In genomic region chr10:110867807-110868465, GRCh38 we compare ENCODE assay signal across 10 cellular contexts. TPM values are rescaled to one million over a fixed set of nuclear protein-coding genes. Genes with fewer than 3 reads are reported as not detected.
DNase-seq lines count a peak whose midpoint lies in the region; ATAC-seq and TF ChIP-seq lines count a peak whose summit lies in the region.
"Had no signal": no experiment of that assay in that cellular context is flagged by ENCODE, and none has a peak within 500 bp of the region (broad histone marks: within the 10 kb centered on the region; RNA-seq: fewer than 3 reads in every experiment).

No MANE protein-coding gene starts in this region.

- H3K9ac ChIP-seq in mucosa of rectum (ENCODE audit: low read depth in 1 of 2, low read length in 2 of 2) = peak overlapping the region; percentile 20 to 57

- peaks cover 4 to 6% of the 10 kb centered on the region in 2 donors for H3K36me3 Mint-ChIP-seq in activated T-cell treated with anti-CD3 and anti-CD28 coated beads, Interleukin-2, amount 50 U/mL, for 72 hours (ENCODE audit: insufficient read depth in 2 of 2)
- H3K36me3 Mint-ChIP-seq in activated T-helper 17 cell treated with anti-CD3 and anti-CD28 coated beads, Interleukin-2, amount 50 U/mL, for 72 hours (ENCODE audit: low read depth) = peaks cover 12% of the 10 kb centered on the region

- DNase-seq in activated T-cell treated with anti-CD3 and anti-CD28 coated beads, Interleukin-2, amount 50 U/mL, for 72 hours = no peak
- no peak for DNase-seq in activated T-cell treated with anti-CD3 and anti-CD28 coated beads, Interleukin-2, amount 50 U/mL, for 1 hour
- DNase-seq in transverse colon (no peak), mesenteric fat pad (ENCODE audit: low spot score) (no peak)
- DNase-seq in activated effector memory CD4-positive, alpha-beta T cell treated with Interleukin-2 at 50 U/mL for 16 hours = no peak
- DNase-seq: midbrain, SW 1271 had no signal

- H3K36me3 ChIP-seq in mucosa of rectum (ENCODE audit: control insufficient read depth in 2 of 2, insufficient read depth in 2 of 2, low read length in 2 of 2) = no peaks in the 10 kb centered on the region
- no peaks in the 10 kb centered on the region for H3K36me3 ChIP-seq in transverse colon

- TF ChIP-seq POLR2A in transverse colon (IDR thresholded peaks at IDR 0.05) = no peak

- no peak for TF ChIP-seq CTCF in transverse colon (IDR thresholded peaks at IDR 0.05)

- TF ChIP-seq EP300 in transverse colon (IDR thresholded peaks at IDR 0.05; ENCODE audit: low read depth) = no peak

- H3K9me3 ChIP-seq in mucosa of rectum (ENCODE audit: control insufficient read depth in 2 of 2, low read length in 2 of 2) (no peaks in the 10 kb centered on the region), transverse colon (no peaks in the 10 kb centered on the region)

- H3K27ac ChIP-seq in mucosa of rectum (ENCODE audit: low read depth in 2 of 2, low read length in 2 of 2) (peak overlapping the region; percentile 97 to 98), transverse colon (peak overlapping the region; percentile 89 to 99 (median 94))

- 46 to 56% methylated on average over 2 to 4 of the region's 4 CpGs for WGBS in transverse colon (ENCODE audit: low coverage in 1 of 2), 2 donors

- in situ Hi-C loops in transverse colon (cut with MboI; ENCODE audit: low pct_ligation_motif_present in 1 of 4, low pct_unique_long_range_greater_than_20kb in 1 of 4, low sequenced_read_pairs in 3 of 4) = no loop called here

- peak overlapping the region; percentile 96 for H3K27ac Mint-ChIP-seq in activated T-cell treated with anti-CD3 and anti-CD28 coated beads, Interleukin-2, amount 50 U/mL, for 72 hours
- H3K27ac Mint-ChIP-seq in activated T-helper 17 cell treated with anti-CD3 and anti-CD28 coated beads, Interleukin-2, amount 50 U/mL, for 72 hours = peak overlapping the region; percentile 88

- H3K4me1 Mint-ChIP-seq in activated T-cell treated with anti-CD3 and anti-CD28 coated beads, Interleukin-2, amount 50 U/mL, for 72 hours (ENCODE audit: low read depth) = peaks cover 84% of the 10 kb centered on the region
- peaks cover 62% of the 10 kb centered on the region for H3K4me1 Mint-ChIP-seq in activated T-helper 17 cell treated with anti-CD3 and anti-CD28 coated beads, Interleukin-2, amount 50 U/mL, for 72 hours

- peak overlapping the region; percentile 81 to 99 for H3K4me3 Mint-ChIP-seq in activated T-cell treated with anti-CD3 and anti-CD28 coated beads, Interleukin-2, amount 50 U/mL, for 72 hours
- peak overlapping the region; percentile 85 for H3K4me3 Mint-ChIP-seq in activated T-helper 17 cell treated with anti-CD3 and anti-CD28 coated beads, Interleukin-2, amount 50 U/mL, for 72 hours

- intact Hi-C loops in transverse colon (cut with DNase I; ENCODE audit: low total_unique reads) = no loop called here

- no peaks in the 10 kb centered on the region for H3K27me3 ChIP-seq in mucosa of rectum (ENCODE audit: control insufficient read depth in 2 of 2, insufficient read depth in 2 of 2, low read length in 2 of 2)
- H3K27me3 ChIP-seq in transverse colon = no peaks in the 10 kb centered on the region

- H3K27me3 Mint-ChIP-seq in activated T-cell treated with anti-CD3 and anti-CD28 coated beads, Interleukin-2, amount 50 U/mL, for 72 hours (ENCODE audit: low read depth) = no peaks in the 10 kb centered on the region
- no peaks in the 10 kb centered on the region for H3K27me3 Mint-ChIP-seq in activated T-helper 17 cell treated with anti-CD3 and anti-CD28 coated beads, Interleukin-2, amount 50 U/mL, for 72 hours

- H3K4me3 ChIP-seq in mucosa of rectum (ENCODE audit: low read length in 2 of 2) (peak overlapping the region in 1 of 2 donors; percentile 14), transverse colon (no peak overlapping the region)

- no peaks in the 10 kb centered on the region for H3K9me3 Mint-ChIP-seq in activated T-cell treated with anti-CD3 and anti-CD28 coated beads, Interleukin-2, amount 50 U/mL, for 72 hours
- H3K9me3 Mint-ChIP-seq in activated T-helper 17 cell treated with anti-CD3 and anti-CD28 coated beads, Interleukin-2, amount 50 U/mL, for 72 hours = no peaks in the 10 kb centered on the region

- no peak for ATAC-seq in activated T-cell treated with anti-CD3 and anti-CD28 coated beads, Interleukin-2, amount 50 U/mL, for 72 hours (replicated peaks in 1 of 2)
- no peak for ATAC-seq in activated T-helper 17 cell treated with anti-CD3 and anti-CD28 coated beads, Interleukin-2, amount 50 U/mL, for 72 hours (replicated peaks)
- no peak for ATAC-seq in GM19395 (IDR thresholded peaks at IDR 0.05; ENCODE audit: unreplicated experiment)

- H3K4me1 ChIP-seq in mucosa of rectum (ENCODE audit: control insufficient read depth in 2 of 2, insufficient read depth in 2 of 2, low read length in 2 of 2) = peaks cover 56 to 65% of the 10 kb centered on the region in 2 donors
- peaks cover 41 to 74% (median 53%) of the 10 kb centered on the region in 4 donors for H3K4me1 ChIP-seq in transverse colon

RNA-seq across cellular contexts. Expression of gene PDCD4, which starts 3.8 kb away (rescaled TPM):
- 100 to 1,000 TPM; 340 to 386 TPM for total RNA-seq in activated T-cell treated with anti-CD3 and anti-CD28 coated beads, Interleukin-2, amount 50 U/mL, for 72 hours
- 100 to 1,000 TPM in 1 of 2 donors, 10 to 100 TPM in 1; 59.0 to 140 TPM for total RNA-seq in activated T-helper 17 cell treated with anti-CD3 and anti-CD28 coated beads, Interleukin-2, amount 50 U/mL, for 72 hours
- total RNA-seq in transverse colon (100 to 1,000 TPM in 3 of 4 donors, 10 to 100 TPM in 1; 98.3 to 724 (median 511) TPM), mesenteric fat pad (146 TPM)

RNA-seq across cellular contexts. Expression of gene BBIP1, which starts 51.0 kb away (rescaled TPM):
- 10 to 100 TPM; 25.7 to 34.5 TPM for total RNA-seq in activated T-cell treated with anti-CD3 and anti-CD28 coated beads, Interleukin-2, amount 50 U/mL, for 72 hours
- total RNA-seq in activated T-helper 17 cell treated with anti-CD3 and anti-CD28 coated beads, Interleukin-2, amount 50 U/mL, for 72 hours = 10 to 100 TPM; 24.1 to 40.0 TPM
- 10 to 100 TPM in 3 of 4 donors, 1 to 10 TPM in 1; 9.6 to 44.9 (median 18.1) TPM for total RNA-seq in transverse colon
- total RNA-seq in mesenteric fat pad = 26.9 TPM

RNA-seq across cellular contexts. Expression of gene SHOC2, which starts 51.5 kb away (rescaled TPM):
- total RNA-seq in activated T-cell treated with anti-CD3 and anti-CD28 coated beads, Interleukin-2, amount 50 U/mL, for 72 hours = 10 to 100 TPM; 66.1 to 71.3 TPM
- total RNA-seq in activated T-helper 17 cell treated with anti-CD3 and anti-CD28 coated beads, Interleukin-2, amount 50 U/mL, for 72 hours = 10 to 100 TPM; 38.3 to 39.6 TPM
- total RNA-seq in transverse colon = 100 to 1,000 TPM in 1 of 4 donors, 10 to 100 TPM in 3; 57.3 to 125 (median 73.4) TPM
- total RNA-seq in mesenteric fat pad = 79.5 TPM
